In genomic region chr2:202521470-202521869, GRCh38 we compare ENCODE assay signal across 31 cellular contexts.
DNase-seq lines count a peak whose midpoint lies in the region; ATAC-seq, FAIRE-seq and TF ChIP-seq lines count a peak whose summit lies in the region.
"Had no signal": no experiment of that assay in that cellular context is flagged by ENCODE, and none has a peak within 500 bp of the region (broad histone marks: within the 10 kb centered on the region; RNA-seq: fewer than 3 reads in every experiment).

No MANE protein-coding gene starts in this region.

- CTCF ChIA-PET in OCI-LY7 (lab: Charles Lee; ENCODE audit: unreplicated experiment) = no interaction called here

- H2AFZ ChIP-seq in OCI-LY7 (ENCODE audit: low read length) = no peak overlapping the region

- TF ChIP-seq POLR2A in GM12891 (IDR thresholded peaks at IDR 0.05; ENCODE audit: low read depth, low read length) = no peak
- TF ChIP-seq POLR2A in prostate gland (IDR thresholded peaks at IDR 0.05) = no peak

- peak; percentile 65 for ATAC-seq in left lung
- ATAC-seq in GM18870 (IDR thresholded peaks at IDR 0.05; ENCODE audit: unreplicated experiment) = no peak
- ATAC-seq: A549; CD8-positive, alpha-beta T cell had no signal

- DNase-seq in GM12891 (ENCODE audit: insufficient read length, low spot score) (no peak), OCI-LY7 (ENCODE audit: low spot score) (no peak), left lung (no peak), midbrain (lab: John Stamatoyannopoulos, UW) (no peak), prostate gland (ENCODE audit: low spot score) (no peak)
- DNase-seq: 8988T; ACHN; AML-193; BE2C; C1 segment of cervical spinal cord; Caco-2; Calu3; CD4-positive, alpha-beta memory T cell; CD4-positive, alpha-beta T cell; CD4-positive, CD25-positive, alpha-beta regulatory T cell; CD8-positive, alpha-beta memory T cell; CD8-positive, alpha-beta T cell; COR-L47; DMS 273 treated with DMSO at 0.1 percent for 48 hours; DMS153; DMS79; DND-41; EL had no signal

- TF ChIP-seq CTCF in OCI-LY7 (conservative IDR thresholded peaks at IDR 0.05; ENCODE audit: low read length) (no peak), left lung (IDR thresholded peaks at IDR 0.05) (no peak), prostate gland (IDR thresholded peaks at IDR 0.05) (no peak)

- POLR2A ChIA-PET in OCI-LY7 (lab: Charles Lee) = interaction anchor here (0.7 to 0.8 kb wide), 3 partner anchors 8 to 446 kb away, joined by 3 to 4 read pairs (median 3); no protein-coding TSS in a partner anchor

- H3K4me1 ChIP-seq in OCI-LY7 (ENCODE audit: insufficient read depth, low read length, poor library complexity, severe bottlenecking) (no peaks in the 10 kb centered on the region), left lung (no peaks in the 10 kb centered on the region), prostate gland (replicated peaks) (no peaks in the 10 kb centered on the region)
- H3K4me1 ChIP-seq: A549; BE2C; BLaER1; BLaER1 treated with 17β-estradiol and CSF1 and Interleukin-3, amounts not matched to agents 10 nM and 100 nM; Caco-2 had no signal

- H3K79me2 ChIP-seq in OCI-LY7 (ENCODE audit: insufficient read depth, low read depth, low read length) = no peaks in the 10 kb centered on the region

- intact Hi-C loops in OCI-LY7 (cut with micrococcal nuclease; ENCODE audit: unreplicated experiment) = no loop called here
- intact Hi-C loops in left lung (cut with DNase I) = no loop called here
- intact Hi-C loops in prostate gland (cut with DNase I) = no loop called here

- H3K27ac ChIP-seq in OCI-LY7 (ENCODE audit: low read depth, low read length, poor library complexity, severe bottlenecking) = no peak overlapping the region
- no peak overlapping the region for H3K27ac ChIP-seq in left lung
- no peak overlapping the region for H3K27ac ChIP-seq in prostate gland
- H3K27ac ChIP-seq: 22Rv1; A549; BLaER1; BLaER1 treated with 17β-estradiol and CSF1 and Interleukin-3, amounts not matched to agents 10 nM and 100 nM; C4-2B had no signal

- H3K4me2 ChIP-seq in OCI-LY7 (ENCODE audit: low read length) = no peak overlapping the region
- H3K4me2 ChIP-seq: A549; BLaER1; BLaER1 treated with 17β-estradiol and CSF1 and Interleukin-3, amounts not matched to agents 10 nM and 100 nM had no signal

- no peaks in the 10 kb centered on the region; the same call in 1 of the 2 replicates for H3K36me3 ChIP-seq in OCI-LY7 (ENCODE audit: insufficient read depth, low read length)
- H3K36me3 ChIP-seq in left lung = peaks cover 0 to 63% of the 10 kb centered on the region in 2 donors
- H3K36me3 ChIP-seq in prostate gland = peaks cover 0 to 6% of the 10 kb centered on the region in 2 donors

- no peaks in the 10 kb centered on the region for H4K20me1 ChIP-seq in OCI-LY7 (ENCODE audit: insufficient read depth, low read length)
- H4K20me1 ChIP-seq: BLaER1; BLaER1 treated with 17β-estradiol and CSF1 and Interleukin-3, amounts not matched to agents 10 nM and 100 nM had no signal

- BruUV-seq in OCI-LY7 (replicated peaks; lab: Mats Ljungman, UMichigan) = TSS peak; percentile 44

- H3K9me2 ChIP-seq in OCI-LY7 (ENCODE audit: insufficient read depth, low read length) = no peaks in the 10 kb centered on the region

- H3K4me3 ChIP-seq in OCI-LY7 (ENCODE audit: low read depth, low read length, poor library complexity, severe bottlenecking) (no peak overlapping the region), left lung (no peak overlapping the region), prostate gland (no peak overlapping the region)
- H3K4me3 ChIP-seq: A549; BLaER1; BLaER1 treated with 17β-estradiol and CSF1 and Interleukin-3, amounts not matched to agents 10 nM and 100 nM had no signal

- H3K27me3 ChIP-seq in left lung (no peaks in the 10 kb centered on the region), prostate gland (replicated peaks; ENCODE audit: insufficient read depth) (no peaks in the 10 kb centered on the region)
- H3K27me3 ChIP-seq: BE2C; BLaER1; BLaER1 treated with 17β-estradiol and CSF1 and Interleukin-3, amounts not matched to agents 10 nM and 100 nM had no signal

- FAIRE-seq in GM12891 (lab: Jason Lieb, UNC) = peak; percentile 13
- FAIRE-seq: A204.1, A549, D721Med had no signal

- H3K9me3 ChIP-seq in OCI-LY7 (ENCODE audit: low read length) = no peaks in the 10 kb centered on the region
- H3K9me3 ChIP-seq in left lung = no peaks in the 10 kb centered on the region
- H3K9me3 ChIP-seq in prostate gland = no peaks in the 10 kb centered on the region
- H3K9me3 ChIP-seq: A549; BE2C; BLaER1; BLaER1 treated with 17β-estradiol and CSF1 and Interleukin-3, amounts not matched to agents 10 nM and 100 nM; Caco-2 had no signal

TF ChIP-seq in GM12891, 5 proteins besides CTCF, POLR2A, EP300 and RAD21:
- TF ChIP-seq POU2F2 (IDR thresholded peaks at IDR 0.05; ENCODE audit: low read depth, low read length) (no peak), POLR2AphosphoS5 (IDR thresholded peaks at IDR 0.05; ENCODE audit: low read depth, low read length) (no peak), PAX5 (IDR thresholded peaks at IDR 0.05; ENCODE audit: insufficient read depth, low read length, severe bottlenecking) (no peak), TAF1 (IDR thresholded peaks at IDR 0.05; ENCODE audit: low read depth, low read length) (no peak), SPI1 (IDR thresholded peaks at IDR 0.05; ENCODE audit: low read depth, low read length) (no peak)
